Comparison of ENCODE assay signal across 9 cellular contexts in genomic region chr11:66268953-66269906, GRCh38. TPM values are rescaled to one million over a fixed set of nuclear protein-coding genes. Genes with fewer than 3 reads are reported as not detected.
DNase-seq lines count a peak whose midpoint lies in the region; ATAC-seq and TF ChIP-seq lines count a peak whose summit lies in the region.
"Had no signal": no experiment of that assay in that cellular context is flagged by ENCODE, and none has a peak within 500 bp of the region (broad histone marks: within the 10 kb centered on the region; RNA-seq: fewer than 3 reads in every experiment).

No MANE protein-coding gene starts in this region.

- no peak overlapping the region for H4K5ac ChIP-seq in H9 (ENCODE audit: insufficient read length, low read depth, low read length)

- no peak overlapping the region for H3K4ac ChIP-seq in H9 (ENCODE audit: low read depth, low read length)

- H2BK15ac ChIP-seq in H9 (ENCODE audit: low read depth, low read length): no peak overlapping the region

- H2AFZ ChIP-seq in H9 (ENCODE audit: low read length): no peak overlapping the region

- H3K4me1 Mint-ChIP-seq in H9: peaks cover 20 to 22% of the 10 kb centered on the region in 2 experiments
- peaks cover 53 to 54% of the 10 kb centered on the region in 2 donors for H3K4me1 Mint-ChIP-seq in natural killer cell treated with Interleukin-12 subunit alpha and Interleukin-12 subunit beta and Interleukin-15 and Interleukin-18, amount 100 ng/mL, for 72 hours (ENCODE audit: low read depth in 2 of 2)

- H3K18ac ChIP-seq in H9 (ENCODE audit: insufficient read length, low read depth, low read length): no peak overlapping the region

- H3K4me3 Mint-ChIP-seq in H9: peak overlapping the region; percentile 89 to 98
- peak overlapping the region; percentile 97 for H3K4me3 Mint-ChIP-seq in natural killer cell treated with Interleukin-12 subunit alpha and Interleukin-12 subunit beta and Interleukin-15 and Interleukin-18, amount 100 ng/mL, for 72 hours

- no peak overlapping the region for H3K56ac ChIP-seq in H9 (ENCODE audit: insufficient read length, low read depth, low read length)

- H3T11ph ChIP-seq in H9 (ENCODE audit: low read length): no peak overlapping the region

- no peaks in the 10 kb centered on the region; the same call in 1 of the 2 replicates for H3K4me1 ChIP-seq in BE2C
- no peaks in the 10 kb centered on the region for H3K4me1 ChIP-seq in H9 (ENCODE audit: insufficient read depth, low read length)

- no peak overlapping the region for H2AK5ac ChIP-seq in H9 (ENCODE audit: insufficient read length, low read length)

- H2BK12ac ChIP-seq in H9 (ENCODE audit: insufficient read length, low read depth, low read length): no peak overlapping the region

- no peak overlapping the region for H2BK120ac ChIP-seq in H9 (ENCODE audit: low read depth, low read length, poor library complexity, severe bottlenecking)

- H2BK5ac ChIP-seq in H9 (ENCODE audit: insufficient read length, low read length): no peak overlapping the region

- H3K79me1 ChIP-seq in H9 (ENCODE audit: insufficient read depth, low read depth, low read length, poor library complexity, severe bottlenecking): no peaks in the 10 kb centered on the region

- TF ChIP-seq CTCF in BE2C (IDR thresholded peaks at IDR 0.05; ENCODE audit: low read depth, low read length) (0 out of 2 replicates have a peak, but pooled peaks have one; percentile 25), H9 (conservative IDR thresholded peaks at IDR 0.05) (peak; percentile 55)

- H3K4me3 ChIP-seq in BE2C (ENCODE audit: low read depth, low read length): peak overlapping the region; percentile 97

- H3K27me3 ChIP-seq in BE2C: no peaks in the 10 kb centered on the region
- H3K27me3 ChIP-seq in H9 (ENCODE audit: insufficient read depth, low read length): no peaks in the 10 kb centered on the region

- H3K79me2 ChIP-seq in H9 (ENCODE audit: insufficient read depth, low read length): peaks cover 5% of the 10 kb centered on the region; the same call in 1 of the 2 replicates

- H3K23me2 ChIP-seq in H9 (ENCODE audit: insufficient read length, low read depth, low read length, poor library complexity, severe bottlenecking): peaks cover 10% of the 10 kb centered on the region

- no peaks in the 10 kb centered on the region for H3K9me3 Mint-ChIP-seq in H9
- H3K9me3 Mint-ChIP-seq in natural killer cell treated with Interleukin-12 subunit alpha and Interleukin-12 subunit beta and Interleukin-15 and Interleukin-18, amount 100 ng/mL, for 72 hours: no peaks in the 10 kb centered on the region

- H3K36me3 ChIP-seq in BE2C: peaks cover 33% of the 10 kb centered on the region

- H3K23ac ChIP-seq in H9 (ENCODE audit: insufficient read length, low read depth, low read length): no peak overlapping the region

- H3K27me3 Mint-ChIP-seq in H9 (ENCODE audit: low read depth): no peaks in the 10 kb centered on the region; the same call in 1 of the 2 replicates
- no peaks in the 10 kb centered on the region for H3K27me3 Mint-ChIP-seq in natural killer cell treated with Interleukin-12 subunit alpha and Interleukin-12 subunit beta and Interleukin-15 and Interleukin-18, amount 100 ng/mL, for 72 hours

- H3K36me3 Mint-ChIP-seq in H9 (ENCODE audit: insufficient read depth in 1 of 3, low read depth in 3 of 3): peaks cover 15 to 45% (median 40%) of the 10 kb centered on the region in 3 experiments
- peaks cover 22% of the 10 kb centered on the region for H3K36me3 Mint-ChIP-seq in natural killer cell treated with Interleukin-12 subunit alpha and Interleukin-12 subunit beta and Interleukin-15 and Interleukin-18, amount 100 ng/mL, for 72 hours

- H4K8ac ChIP-seq in H9 (replicated peaks; ENCODE audit: insufficient read length, low read depth, low read length): no peak overlapping the region

- H3K4me2 ChIP-seq in H9 (ENCODE audit: insufficient read depth, insufficient read length, low read length): peak overlapping the region; percentile 95

- no peak overlapping the region for H3K14ac ChIP-seq in H9 (ENCODE audit: insufficient read depth, low read length)

- no peak overlapping the region for H2BK20ac ChIP-seq in H9 (ENCODE audit: low read depth, low read length, poor library complexity, severe bottlenecking)

- H3K27ac ChIP-seq in H9 (ENCODE audit: insufficient read length, low read depth, low read length) (no peak overlapping the region), epithelial cell of prostate (peak overlapping the region; percentile 75)

- WGBS in H9 (ENCODE audit: extremely low coverage, insufficient read length, low lambda C conversion rate): no CpG with 5 or more reads among the region's 32 CpGs

- H3K27ac Mint-ChIP-seq in H9: peak overlapping the region; percentile 93 to 98 (median 94)
- peak overlapping the region; percentile 94 to 99 for H3K27ac Mint-ChIP-seq in natural killer cell treated with Interleukin-12 subunit alpha and Interleukin-12 subunit beta and Interleukin-15 and Interleukin-18, amount 100 ng/mL, for 72 hours

- H3K9me3 ChIP-seq in BE2C (no peaks in the 10 kb centered on the region), H9 (ENCODE audit: control insufficient read depth, low read depth, low read length) (no peaks in the 10 kb centered on the region)

- DNase-seq in BE2C (no peak), H9 (peak; percentile 65), SKM-1 treated with dmso at 0.1 percent for 144 hours (lab: John Stamatoyannopoulos, UW; ENCODE audit: unreplicated experiment) (peak; percentile 67), epithelial cell of prostate (ENCODE audit: low read depth, low spot score) (no peak), NCI-H187 treated with DMSO at 0.1 percent for 48 hours (lab: John Stamatoyannopoulos, UW) (no peak), HK-2 (ENCODE audit: unreplicated experiment) (no peak)
- DNase-seq in natural killer cell treated with Interleukin-12 subunit alpha and Interleukin-12 subunit beta and Interleukin-15 and Interleukin-18, amount 100 ng/mL, for 72 hours (ENCODE audit: low spot score): no peak

- no peak for ATAC-seq in natural killer cell treated with Interleukin-12 subunit alpha and Interleukin-12 subunit beta and Interleukin-15 and Interleukin-18, amount 100 ng/mL, for 72 hours
- no peak for ATAC-seq in GM18502 (IDR thresholded peaks at IDR 0.05; ENCODE audit: poor library complexity, unreplicated experiment)

- peaks cover 1% of the 10 kb centered on the region for H4K20me1 ChIP-seq in H9 (ENCODE audit: control insufficient read depth, insufficient read depth, insufficient read length)

- no peak overlapping the region for H4K91ac ChIP-seq in H9 (ENCODE audit: insufficient read length, low read depth, low read length)

- peak overlapping the region; percentile 66 for H3K9ac ChIP-seq in H9 (ENCODE audit: extremely low read depth, insufficient read length, low read length)

RNA-seq across cellular contexts. Expression of gene RAB1B, which starts 0.8 kb away (rescaled TPM):
- 263 TPM for polyA plus RNA-seq in BE2C (2012; ENCODE audit: insufficient read depth, insufficient read length, low read depth)
- 118 and 122 TPM in 2 replicates for total RNA-seq in H9 (2021)
- total RNA-seq in natural killer cell treated with Interleukin-12 subunit alpha and Interleukin-12 subunit beta and Interleukin-15 and Interleukin-18, amount 100 ng/mL, for 72 hours: 100 to 1,000 TPM; 139 to 146 TPM

RNA-seq across cellular contexts. Expression of gene CNIH2, which starts 8.7 kb away (rescaled TPM):
- 8.1 TPM for polyA plus RNA-seq in BE2C (2012; ENCODE audit: insufficient read depth, insufficient read length, low read depth)
- 11.8 and 12.0 TPM in 2 replicates for total RNA-seq in H9 (2021)
- 1 to 10 TPM; 1.2 to 2.6 TPM for total RNA-seq in natural killer cell treated with Interleukin-12 subunit alpha and Interleukin-12 subunit beta and Interleukin-15 and Interleukin-18, amount 100 ng/mL, for 72 hours

RNA-seq across cellular contexts. Expression of gene KLC2, which starts 11.7 kb away (rescaled TPM):
- 79.2 TPM for polyA plus RNA-seq in BE2C (2012; ENCODE audit: insufficient read depth, insufficient read length, low read depth)
- total RNA-seq in H9 (2021): 56.7 and 59.7 TPM in 2 replicates
- total RNA-seq in natural killer cell treated with Interleukin-12 subunit alpha and Interleukin-12 subunit beta and Interleukin-15 and Interleukin-18, amount 100 ng/mL, for 72 hours: 10 to 100 TPM; 38.0 to 77.2 TPM

RNA-seq across cellular contexts. Expression of gene YIF1A, which starts 19.7 kb away (rescaled TPM):
- 314 TPM for polyA plus RNA-seq in BE2C (2012; ENCODE audit: insufficient read depth, insufficient read length, low read depth)
- 64.3 and 71.6 TPM in 2 replicates for total RNA-seq in H9 (2021)
- 10 to 100 TPM; 62.7 to 76.1 TPM for total RNA-seq in natural killer cell treated with Interleukin-12 subunit alpha and Interleukin-12 subunit beta and Interleukin-15 and Interleukin-18, amount 100 ng/mL, for 72 hours

RNA-seq across cellular contexts. Expression of gene TMEM151A, which starts 22.5 kb away (rescaled TPM):
- polyA plus RNA-seq in BE2C (2012; ENCODE audit: insufficient read depth, insufficient read length, low read depth): 16.8 TPM
- 1.2 and 1.4 TPM in 2 replicates for total RNA-seq in H9 (2021)
- not detected for total RNA-seq in natural killer cell treated with Interleukin-12 subunit alpha and Interleukin-12 subunit beta and Interleukin-15 and Interleukin-18, amount 100 ng/mL, for 72 hours
- total RNA-seq: T-helper 1 cell treated with Interleukin-12 subunit alpha and Interleukin-12 subunit beta and Interleukin-4 antibody, amounts not matched to agents 30 ng/mL and 1 ng/mL, for 36 hours had no signal

Comparison
In these comparisons a context has a peak if more than half of its experiments do, and no peak if none do; other contexts are left out.
1. DNase-seq: peak in H9 (single experiment) and SKM-1 treated with dmso at 0.1 percent for 144 hours (single experiment); none in BE2C (single experiment), epithelial cell of prostate (single experiment), natural killer cell treated with Interleukin-12 subunit alpha and Interleukin-12 subunit beta and Interleukin-15 and Interleukin-18, amount 100 ng/mL, for 72 hours (single experiment), NCI-H187 treated with DMSO at 0.1 percent for 48 hours (single experiment) and HK-2 (single experiment).